In the genomic region with DNA sequence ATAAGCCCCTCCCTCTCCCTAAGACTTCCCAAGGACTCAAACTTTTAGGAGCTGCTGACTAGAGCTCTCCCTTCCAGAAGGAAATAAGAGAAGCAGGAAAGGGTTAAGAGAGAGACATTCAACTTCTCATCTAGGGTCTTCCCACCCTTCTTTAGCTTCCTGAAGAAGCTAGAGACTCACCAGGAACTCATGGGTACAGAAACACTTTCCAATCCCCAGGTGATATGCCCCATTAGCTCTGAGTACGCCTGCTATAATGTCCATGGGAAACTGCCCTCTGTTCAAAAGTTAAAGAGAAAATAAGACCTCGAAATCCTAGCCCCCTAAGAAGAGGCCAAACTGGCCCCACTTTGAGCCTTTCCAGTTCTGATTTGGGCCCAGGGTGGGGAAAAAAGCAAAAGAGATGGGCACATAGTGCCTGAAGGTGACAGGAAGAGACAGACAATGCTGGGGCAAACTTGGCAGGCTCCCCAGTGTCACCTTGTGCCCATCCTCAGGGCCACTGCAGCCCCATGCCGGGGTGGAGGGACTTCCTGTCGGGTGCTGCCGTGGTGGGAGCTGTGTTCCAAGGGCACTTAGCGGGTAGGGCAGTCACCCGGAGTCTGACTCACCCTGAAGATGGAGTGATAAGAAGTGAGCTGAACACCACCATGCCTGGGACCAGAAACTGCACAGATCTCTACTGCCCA, we compare ENCODE assay signal across 1 cellular context.
TF ChIP-seq lines count a peak whose summit lies in the region.

No MANE protein-coding gene starts in this region.

TF ChIP-seq in K562, 482 proteins besides CTCF, POLR2A, EP300 and RAD21 (continued from another document and continues in another):
- 0 out of 2 replicates have a peak, but pooled peaks have one; percentile 78 for TF ChIP-seq DMBX1 (CRISPR knock-in tag; IDR thresholded peaks at IDR 0.05; ENCODE audit: borderline replicate concordance)
- TF ChIP-seq ZNF436 (CRISPR knock-in tag; IDR thresholded peaks at IDR 0.05), result no peak
- no peak for TF ChIP-seq SP1 (CRISPR knock-in tag; IDR thresholded peaks at IDR 0.05)
- TF ChIP-seq GABPA (tag; conservative IDR thresholded peaks at IDR 0.05; ENCODE audit: low read depth), result 0 out of 2 replicates have a peak, but pooled peaks have one; percentile 53
- TF ChIP-seq KAT7 (CRISPR knock-in tag; IDR thresholded peaks at IDR 0.05; ENCODE audit: borderline replicate concordance), result 0 out of 2 replicates have a peak, but pooled peaks have one; percentile 50
- TF ChIP-seq, protein P1, sequence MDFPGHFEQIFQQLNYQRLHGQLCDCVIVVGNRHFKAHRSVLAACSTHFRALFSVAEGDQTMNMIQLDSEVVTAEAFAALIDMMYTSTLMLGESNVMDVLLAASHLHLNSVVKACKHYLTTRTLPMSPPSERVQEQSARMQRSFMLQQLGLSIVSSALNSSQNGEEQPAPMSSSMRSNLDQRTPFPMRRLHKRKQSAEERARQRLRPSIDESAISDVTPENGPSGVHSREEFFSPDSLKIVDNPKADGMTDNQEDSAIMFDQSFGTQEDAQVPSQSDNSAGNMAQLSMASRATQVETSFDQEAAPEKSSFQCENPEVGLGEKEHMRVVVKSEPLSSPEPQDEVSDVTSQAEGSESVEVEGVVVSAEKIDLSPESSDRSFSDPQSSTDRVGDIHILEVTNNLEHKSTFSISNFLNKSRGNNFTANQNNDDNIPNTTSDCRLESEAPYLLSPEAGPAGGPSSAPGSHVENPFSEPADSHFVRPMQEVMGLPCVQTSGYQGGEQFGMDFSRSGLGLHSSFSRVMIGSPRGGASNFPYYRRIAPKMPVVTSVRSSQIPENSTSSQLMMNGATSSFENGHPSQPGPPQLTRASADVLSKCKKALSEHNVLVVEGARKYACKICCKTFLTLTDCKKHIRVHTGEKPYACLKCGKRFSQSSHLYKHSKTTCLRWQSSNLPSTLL (IDR thresholded peaks at IDR 0.05), result no peak
- TF ChIP-seq, protein P2, sequence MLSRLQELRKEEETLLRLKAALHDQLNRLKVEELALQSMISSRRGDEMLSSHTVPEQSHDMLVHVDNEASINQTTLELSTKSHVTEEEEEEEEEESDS (CRISPR knock-in tag; IDR thresholded peaks at IDR 0.05), result no peak
- TF ChIP-seq, protein P3, sequence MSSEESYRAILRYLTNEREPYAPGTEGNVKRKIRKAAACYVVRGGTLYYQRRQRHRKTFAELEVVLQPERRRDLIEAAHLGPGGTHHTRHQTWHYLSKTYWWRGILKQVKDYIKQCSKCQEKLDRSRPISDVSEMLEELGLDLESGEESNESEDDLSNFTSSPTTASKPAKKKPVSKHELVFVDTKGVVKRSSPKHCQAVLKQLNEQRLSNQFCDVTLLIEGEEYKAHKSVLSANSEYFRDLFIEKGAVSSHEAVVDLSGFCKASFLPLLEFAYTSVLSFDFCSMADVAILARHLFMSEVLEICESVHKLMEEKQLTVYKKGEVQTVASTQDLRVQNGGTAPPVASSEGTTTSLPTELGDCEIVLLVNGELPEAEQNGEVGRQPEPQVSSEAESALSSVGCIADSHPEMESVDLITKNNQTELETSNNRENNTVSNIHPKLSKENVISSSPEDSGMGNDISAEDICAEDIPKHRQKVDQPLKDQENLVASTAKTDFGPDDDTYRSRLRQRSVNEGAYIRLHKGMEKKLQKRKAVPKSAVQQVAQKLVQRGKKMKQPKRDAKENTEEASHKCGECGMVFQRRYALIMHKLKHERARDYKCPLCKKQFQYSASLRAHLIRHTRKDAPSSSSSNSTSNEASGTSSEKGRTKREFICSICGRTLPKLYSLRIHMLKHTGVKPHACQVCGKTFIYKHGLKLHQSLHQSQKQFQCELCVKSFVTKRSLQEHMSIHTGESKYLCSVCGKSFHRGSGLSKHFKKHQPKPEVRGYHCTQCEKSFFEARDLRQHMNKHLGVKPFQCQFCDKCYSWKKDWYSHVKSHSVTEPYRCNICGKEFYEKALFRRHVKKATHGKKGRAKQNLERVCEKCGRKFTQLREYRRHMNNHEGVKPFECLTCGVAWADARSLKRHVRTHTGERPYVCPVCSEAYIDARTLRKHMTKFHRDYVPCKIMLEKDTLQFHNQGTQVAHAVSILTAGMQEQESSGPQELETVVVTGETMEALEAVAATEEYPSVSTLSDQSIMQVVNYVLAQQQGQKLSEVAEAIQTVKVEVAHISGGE (CRISPR knock-in tag; IDR thresholded peaks at IDR 0.05), result peak in 2 of 3 experiments; percentile 71 to 72; a peak in 4 of 6 replicates
- peak; percentile 87 for TF ChIP-seq SMARCE1 (IDR thresholded peaks at IDR 0.05)
- peak; percentile 59; the same call in 1 of the 2 replicates for TF ChIP-seq NR4A1 (CRISPR knock-in tag; IDR thresholded peaks at IDR 0.05)
- TF ChIP-seq NR4A1 (tag; IDR thresholded peaks at IDR 0.05), result no peak; the same call in 1 of the 2 replicates
- TF ChIP-seq TEAD4 (IDR thresholded peaks at IDR 0.05; ENCODE audit: low read length), result no peak
- TF ChIP-seq TEAD4 (CRISPR knock-in tag; IDR thresholded peaks at IDR 0.05; ENCODE audit: borderline replicate concordance), result peak; percentile 36; the same call in 1 of the 2 replicates
- no peak for TF ChIP-seq PTTG1 (tag; IDR thresholded peaks at IDR 0.05; ENCODE audit: low read depth)
- TF ChIP-seq, protein P4, sequence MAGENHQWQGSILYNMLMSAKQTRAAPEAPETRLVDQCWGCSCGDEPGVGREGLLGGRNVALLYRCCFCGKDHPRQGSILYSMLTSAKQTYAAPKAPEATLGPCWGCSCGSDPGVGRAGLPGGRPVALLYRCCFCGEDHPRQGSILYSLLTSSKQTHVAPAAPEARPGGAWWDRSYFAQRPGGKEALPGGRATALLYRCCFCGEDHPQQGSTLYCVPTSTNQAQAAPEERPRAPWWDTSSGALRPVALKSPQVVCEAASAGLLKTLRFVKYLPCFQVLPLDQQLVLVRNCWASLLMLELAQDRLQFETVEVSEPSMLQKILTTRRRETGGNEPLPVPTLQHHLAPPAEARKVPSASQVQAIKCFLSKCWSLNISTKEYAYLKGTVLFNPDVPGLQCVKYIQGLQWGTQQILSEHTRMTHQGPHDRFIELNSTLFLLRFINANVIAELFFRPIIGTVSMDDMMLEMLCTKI (IDR thresholded peaks at IDR 0.05; ENCODE audit: partially characterized antibody), result no peak
- TF ChIP-seq TRIM28 (IDR thresholded peaks at IDR 0.05), result no peak
- TF ChIP-seq MAZ (CRISPR knock-in tag; conservative IDR thresholded peaks at IDR 0.05 in 1 of 2, IDR thresholded peaks at IDR 0.05 in 1 of 2), result peak in 1 of 2 experiments; percentile 44; a peak in 1 of 4 replicates
- peak; percentile 16; the same call in 1 of the 2 replicates for TF ChIP-seq MEF2D (tag; conservative IDR thresholded peaks at IDR 0.05; ENCODE audit: low read depth)
- TF ChIP-seq, protein P5, sequence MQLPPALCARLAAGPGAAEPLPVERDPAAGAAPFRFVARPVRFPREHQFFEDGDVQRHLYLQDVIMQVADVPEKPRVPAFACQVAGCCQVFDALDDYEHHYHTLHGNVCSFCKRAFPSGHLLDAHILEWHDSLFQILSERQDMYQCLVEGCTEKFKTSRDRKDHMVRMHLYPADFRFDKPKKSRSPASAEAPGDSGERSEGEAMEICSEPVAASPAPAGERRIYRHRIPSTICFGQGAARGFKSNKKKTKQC (CRISPR knock-in tag; IDR thresholded peaks at IDR 0.05), result 0 out of 2 replicates have a peak, but pooled peaks have one; percentile 47
- 0 out of 2 replicates have a peak, but pooled peaks have one; percentile 29 for TF ChIP-seq GATAD2A (IDR thresholded peaks at IDR 0.05)
- TF ChIP-seq ETV1 (tag; conservative IDR thresholded peaks at IDR 0.05; ENCODE audit: low read depth), result peak; percentile 48
- TF ChIP-seq, protein P6, sequence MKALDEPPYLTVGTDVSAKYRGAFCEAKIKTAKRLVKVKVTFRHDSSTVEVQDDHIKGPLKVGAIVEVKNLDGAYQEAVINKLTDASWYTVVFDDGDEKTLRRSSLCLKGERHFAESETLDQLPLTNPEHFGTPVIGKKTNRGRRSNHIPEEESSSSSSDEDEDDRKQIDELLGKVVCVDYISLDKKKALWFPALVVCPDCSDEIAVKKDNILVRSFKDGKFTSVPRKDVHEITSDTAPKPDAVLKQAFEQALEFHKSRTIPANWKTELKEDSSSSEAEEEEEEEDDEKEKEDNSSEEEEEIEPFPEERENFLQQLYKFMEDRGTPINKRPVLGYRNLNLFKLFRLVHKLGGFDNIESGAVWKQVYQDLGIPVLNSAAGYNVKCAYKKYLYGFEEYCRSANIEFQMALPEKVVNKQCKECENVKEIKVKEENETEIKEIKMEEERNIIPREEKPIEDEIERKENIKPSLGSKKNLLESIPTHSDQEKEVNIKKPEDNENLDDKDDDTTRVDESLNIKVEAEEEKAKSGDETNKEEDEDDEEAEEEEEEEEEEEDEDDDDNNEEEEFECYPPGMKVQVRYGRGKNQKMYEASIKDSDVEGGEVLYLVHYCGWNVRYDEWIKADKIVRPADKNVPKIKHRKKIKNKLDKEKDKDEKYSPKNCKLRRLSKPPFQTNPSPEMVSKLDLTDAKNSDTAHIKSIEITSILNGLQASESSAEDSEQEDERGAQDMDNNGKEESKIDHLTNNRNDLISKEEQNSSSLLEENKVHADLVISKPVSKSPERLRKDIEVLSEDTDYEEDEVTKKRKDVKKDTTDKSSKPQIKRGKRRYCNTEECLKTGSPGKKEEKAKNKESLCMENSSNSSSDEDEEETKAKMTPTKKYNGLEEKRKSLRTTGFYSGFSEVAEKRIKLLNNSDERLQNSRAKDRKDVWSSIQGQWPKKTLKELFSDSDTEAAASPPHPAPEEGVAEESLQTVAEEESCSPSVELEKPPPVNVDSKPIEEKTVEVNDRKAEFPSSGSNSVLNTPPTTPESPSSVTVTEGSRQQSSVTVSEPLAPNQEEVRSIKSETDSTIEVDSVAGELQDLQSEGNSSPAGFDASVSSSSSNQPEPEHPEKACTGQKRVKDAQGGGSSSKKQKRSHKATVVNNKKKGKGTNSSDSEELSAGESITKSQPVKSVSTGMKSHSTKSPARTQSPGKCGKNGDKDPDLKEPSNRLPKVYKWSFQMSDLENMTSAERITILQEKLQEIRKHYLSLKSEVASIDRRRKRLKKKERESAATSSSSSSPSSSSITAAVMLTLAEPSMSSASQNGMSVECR (CRISPR knock-in tag; IDR thresholded peaks at IDR 0.05), result peak; percentile 38; the same call in 1 of the 2 replicates
- TF ChIP-seq, protein P7, sequence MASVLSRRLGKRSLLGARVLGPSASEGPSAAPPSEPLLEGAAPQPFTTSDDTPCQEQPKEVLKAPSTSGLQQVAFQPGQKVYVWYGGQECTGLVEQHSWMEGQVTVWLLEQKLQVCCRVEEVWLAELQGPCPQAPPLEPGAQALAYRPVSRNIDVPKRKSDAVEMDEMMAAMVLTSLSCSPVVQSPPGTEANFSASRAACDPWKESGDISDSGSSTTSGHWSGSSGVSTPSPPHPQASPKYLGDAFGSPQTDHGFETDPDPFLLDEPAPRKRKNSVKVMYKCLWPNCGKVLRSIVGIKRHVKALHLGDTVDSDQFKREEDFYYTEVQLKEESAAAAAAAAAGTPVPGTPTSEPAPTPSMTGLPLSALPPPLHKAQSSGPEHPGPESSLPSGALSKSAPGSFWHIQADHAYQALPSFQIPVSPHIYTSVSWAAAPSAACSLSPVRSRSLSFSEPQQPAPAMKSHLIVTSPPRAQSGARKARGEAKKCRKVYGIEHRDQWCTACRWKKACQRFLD (CRISPR knock-in tag; IDR thresholded peaks at IDR 0.05), result peak; percentile 67
- TF ChIP-seq FOSL1 (tag; conservative IDR thresholded peaks at IDR 0.05), result peak; percentile 97
- 0 out of 2 replicates have a peak, but pooled peaks have one; percentile 11 for TF ChIP-seq SPI1 (IDR thresholded peaks at IDR 0.05; ENCODE audit: borderline replicate concordance, low read depth, low read length)
- 0 out of 2 replicates have a peak, but pooled peaks have one; percentile 3 for TF ChIP-seq ZSCAN32 (CRISPR knock-in tag; IDR thresholded peaks at IDR 0.05)
- peak; percentile 35; the same call in 1 of the 2 replicates for TF ChIP-seq ZNF143 (CRISPR knock-in tag; IDR thresholded peaks at IDR 0.05)
- TF ChIP-seq, protein P8, sequence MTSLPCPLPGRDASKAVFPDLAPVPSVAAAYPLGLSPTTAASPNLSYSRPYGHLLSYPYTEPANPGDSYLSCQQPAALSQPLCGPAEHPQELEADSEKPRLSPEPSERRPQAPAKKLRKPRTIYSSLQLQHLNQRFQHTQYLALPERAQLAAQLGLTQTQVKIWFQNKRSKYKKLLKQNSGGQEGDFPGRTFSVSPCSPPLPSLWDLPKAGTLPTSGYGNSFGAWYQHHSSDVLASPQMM (CRISPR knock-in tag; IDR thresholded peaks at IDR 0.05), result no peak
- peak; percentile 97 for TF ChIP-seq JUND (IDR thresholded peaks at IDR 0.05; ENCODE audit: borderline replicate concordance, low read depth, low read length)
- peak; percentile 94; the same call in 2 of the 3 replicates for TF ChIP-seq JUND (tag; IDR thresholded peaks at IDR 0.05; ENCODE audit: borderline replicate concordance, low read depth, low read length)
- no peak for TF ChIP-seq ZNF253 (CRISPR knock-in tag; conservative IDR thresholded peaks at IDR 0.05)
- no peak for TF ChIP-seq EP400 (IDR thresholded peaks at IDR 0.05)
- no peak for TF ChIP-seq POLR2AphosphoS5 (IDR thresholded peaks at IDR 0.05; ENCODE audit: control insufficient read depth, insufficient read depth, low read depth, low read length)
- TF ChIP-seq, protein P9, sequence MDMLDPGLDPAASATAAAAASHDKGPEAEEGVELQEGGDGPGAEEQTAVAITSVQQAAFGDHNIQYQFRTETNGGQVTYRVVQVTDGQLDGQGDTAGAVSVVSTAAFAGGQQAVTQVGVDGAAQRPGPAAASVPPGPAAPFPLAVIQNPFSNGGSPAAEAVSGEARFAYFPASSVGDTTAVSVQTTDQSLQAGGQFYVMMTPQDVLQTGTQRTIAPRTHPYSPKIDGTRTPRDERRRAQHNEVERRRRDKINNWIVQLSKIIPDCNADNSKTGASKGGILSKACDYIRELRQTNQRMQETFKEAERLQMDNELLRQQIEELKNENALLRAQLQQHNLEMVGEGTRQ (CRISPR knock-in tag; IDR thresholded peaks at IDR 0.05), result no peak
- peak; percentile 86 for TF ChIP-seq ESRRA (IDR thresholded peaks at IDR 0.05; ENCODE audit: borderline replicate concordance, low read depth)
- 0 out of 2 replicates have a peak, but pooled peaks have one; percentile 49 for TF ChIP-seq SMAD3 (CRISPR knock-in tag; conservative IDR thresholded peaks at IDR 0.05)
- TF ChIP-seq, protein P10, sequence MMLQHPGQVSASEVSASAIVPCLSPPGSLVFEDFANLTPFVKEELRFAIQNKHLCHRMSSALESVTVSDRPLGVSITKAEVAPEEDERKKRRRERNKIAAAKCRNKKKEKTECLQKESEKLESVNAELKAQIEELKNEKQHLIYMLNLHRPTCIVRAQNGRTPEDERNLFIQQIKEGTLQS (IDR thresholded peaks at IDR 0.05), result peak; percentile 88
- TF ChIP-seq, protein P10 (CRISPR knock-in tag; conservative IDR thresholded peaks at IDR 0.05), result peak; percentile 74; the same call in 1 of the 2 replicates
